In genomic region chr17:2302740-2303277, GRCh38 we compare ENCODE assay signal across 8 cellular contexts. TPM values are rescaled to one million over a fixed set of nuclear protein-coding genes. Genes with fewer than 3 reads are reported as not detected.
DNase-seq lines count a peak whose midpoint lies in the region; ATAC-seq and TF ChIP-seq lines count a peak whose summit lies in the region.

No MANE protein-coding gene starts in this region.

- intact Hi-C loops in PC-9 (cut with micrococcal nuclease; ENCODE audit: unreplicated experiment) (loop anchor here (2.0 to 5.0 kb wide), 3 partner anchors 44 to 99 kb away; partner anchors contain the start of gene MNT), ovary (cut with DNase I) (no loop called here)

- H3K4me3 ChIP-seq in AG04449 (ENCODE audit: low read depth, low read length) (peak overlapping the region; percentile 86), PC-9 (peak overlapping the region; percentile 94), epithelial cell of proximal tubule (ENCODE audit: low read depth, low read length) (peak overlapping the region; percentile 99), ovary (peak overlapping the region; percentile 79)

- H3K9me3 ChIP-seq in PC-9 (ENCODE audit: insufficient read depth, low read depth) (no peaks in the 10 kb centered on the region), ovary (no peaks in the 10 kb centered on the region)

- no peaks in the 10 kb centered on the region for H3K27me3 ChIP-seq in PC-9 (ENCODE audit: insufficient read depth, low read depth)
- H3K27me3 ChIP-seq in ovary, result no peaks in the 10 kb centered on the region

- peak overlapping the region; percentile 90 for H3K4me2 ChIP-seq in PC-9

- TF ChIP-seq CTCF in AG04449 (IDR thresholded peaks at IDR 0.05; ENCODE audit: insufficient read depth, low read length, missing control alignments), result no peak
- TF ChIP-seq CTCF in PC-9 (conservative IDR thresholded peaks at IDR 0.05), result no peak
- no peak for TF ChIP-seq CTCF in epithelial cell of proximal tubule (conservative IDR thresholded peaks at IDR 0.05; ENCODE audit: low read depth, low read length)
- TF ChIP-seq CTCF in ovary (IDR thresholded peaks at IDR 0.05), result no peak

- peaks cover 17% of the 10 kb centered on the region for H3K4me1 ChIP-seq in PC-9 (replicated peaks; ENCODE audit: insufficient read depth)
- peaks cover 7% of the 10 kb centered on the region for H3K4me1 ChIP-seq in ovary (ENCODE audit: insufficient read depth)

- peaks cover 54% of the 10 kb centered on the region for H3K79me2 ChIP-seq in PC-9 (ENCODE audit: low read depth)

- TF ChIP-seq EP300 in ovary (IDR thresholded peaks at IDR 0.05), result no peak

- in situ Hi-C loops in ACHN (cut with HindIII; ENCODE audit: low pct_ligation_motif_present, low pct_unique_long_range_greater_than_20kb, low sequenced_read_pairs), result no loop called here

- DNase-seq in AG04449 (ENCODE audit: low read depth, low spot score) (no peak), PC-9 (no peak), epithelial cell of proximal tubule (ENCODE audit: low read depth) (no peak), ovary (no peak), ACHN (no peak), iPS-NIHi7 (ENCODE audit: extremely low spot score) (no peak)

- H3K9me2 ChIP-seq in PC-9 (ENCODE audit: insufficient read depth), result no peaks in the 10 kb centered on the region

- H2AFZ ChIP-seq in PC-9, result peak overlapping the region; percentile 89

- ATAC-seq in GM19455 (IDR thresholded peaks at IDR 0.05; ENCODE audit: unreplicated experiment), result peak; percentile 3
- ATAC-seq in GM18505 (IDR thresholded peaks at IDR 0.05; ENCODE audit: unreplicated experiment), result no peak

- POLR2A ChIA-PET in AG04449 (lab: Yijun Ruan, JAX), result interaction anchor here (0.5 to 2.5 kb wide), 5 partner anchors 17 to 248 kb away, joined by 4 to 10 read pairs (median 6); partner anchors contain the start of genes HIC1, SGSM2 and TSR1
- POLR2A ChIA-PET in PC-9 (lab: Charles Lee; ENCODE audit: unreplicated experiment), result interaction anchor here (0.6 to 1.0 kb wide), 3 partner anchors 16 to 62 kb away, joined by 4 to 10 read pairs (median 4); no protein-coding TSS in a partner anchor

- peak overlapping the region; percentile 53 for H3K27ac ChIP-seq in PC-9
- H3K27ac ChIP-seq in ovary, result peak overlapping the region; percentile 70 to 80

- CTCF ChIA-PET in AG04449 (lab: Yijun Ruan, JAX) (interaction anchor here (0.8 to 1.6 kb wide), 4 partner anchors 10 to 249 kb away, joined by 3 to 9 read pairs (median 5); no protein-coding TSS in a partner anchor), PC-9 (lab: Charles Lee) (interaction anchor here (0.7 kb wide), 1 partner anchor 245 kb away, joined by 3 read pairs; no protein-coding TSS in a partner anchor)

- 1% methylated on average over 20 of the region's 20 CpGs for WGBS in ovary, 3 donors

- H3F3A ChIP-seq in PC-9 (ENCODE audit: insufficient read depth, low read depth), result peaks cover 17% of the 10 kb centered on the region

- no peaks in the 10 kb centered on the region; the same call in 1 of the 2 replicates for H4K20me1 ChIP-seq in PC-9 (ENCODE audit: insufficient read depth)

- TF ChIP-seq POLR2A in ovary (IDR thresholded peaks at IDR 0.05) (no peak), GM18505 (IDR thresholded peaks at IDR 0.05; ENCODE audit: borderline replicate concordance, extremely low read depth, insufficient read depth, insufficient read length) (no peak)

- TSS peak; percentile 47 for BruUV-seq in PC-9 (replicated peaks; lab: Mats Ljungman, UMichigan)

- H3K36me3 ChIP-seq in PC-9 (ENCODE audit: low read depth) (no peaks in the 10 kb centered on the region), ovary (no peaks in the 10 kb centered on the region)

RNA-seq across cellular contexts. Expression of gene SMG6, which starts 0.8 kb away (rescaled TPM):
- 43.1 and 49.4 TPM in 2 replicates for total RNA-seq in PC-9 (2021)
- total RNA-seq in epithelial cell of proximal tubule, result 19.4 and 37.0 TPM in 2 replicates
- total RNA-seq in ovary, result 10 to 100 TPM; 33.8 to 66.0 (median 57.9) TPM
- polyA plus RNA-seq in ovary, result 10 to 100 TPM; 36.5 to 51.0 TPM

RNA-seq across cellular contexts. Expression of gene SRR, which starts 0.9 kb away (rescaled TPM):
- total RNA-seq in PC-9 (2021) (41.8 and 52.3 TPM in 2 replicates), epithelial cell of proximal tubule (2.5 and 12.4 TPM in 2 replicates), ovary (10 to 100 TPM in 4 of 7 donors, 1 to 10 TPM in 3; 5.2 to 18.5 (median 10.5) TPM)
- 10 to 100 TPM in 1 of 2 donors, 1 to 10 TPM in 1; 4.2 to 18.7 TPM for polyA plus RNA-seq in ovary

RNA-seq across cellular contexts. Expression of gene TSR1, which starts 33.4 kb away (rescaled TPM):
- 42.3 and 42.5 TPM in 2 replicates for total RNA-seq in PC-9 (2021)
- total RNA-seq in epithelial cell of proximal tubule, result 54.8 and 85.1 TPM in 2 replicates
- 10 to 100 TPM; 13.4 to 31.0 (median 23.7) TPM for total RNA-seq in ovary
- 10 to 100 TPM; 11.3 to 23.2 TPM for polyA plus RNA-seq in ovary

RNA-seq across cellular contexts. Expression of gene SGSM2, which starts 34.5 kb away (rescaled TPM):
- total RNA-seq in PC-9 (2021) (62.0 and 65.7 TPM in 2 replicates), epithelial cell of proximal tubule (27.6 and 28.2 TPM in 2 replicates), ovary (10 to 100 TPM; 35.1 to 50.6 (median 45.9) TPM)
- polyA plus RNA-seq in ovary, result 10 to 100 TPM in 1 of 2 donors, 1 to 10 TPM in 1; 9.3 to 42.0 TPM
